In genomic region chr1:166988976-166989515, GRCh38 we compare ENCODE assay signal across 3 cellular contexts.
A peak's percentile ranks its signal among the peaks of the same experiment; 100 is the strongest.
TF ChIP-seq lines count a peak whose summit lies in the region.

MAEL (plus strand) TSS chr1:166989280; CDS start chr1:166989353, 73 bp downstream.

TF ChIP-seq in GM23338, 12 proteins besides CTCF, POLR2A, EP300 and RAD21 (continues in another document):
- TF ChIP-seq EZH2 (IDR thresholded peaks at IDR 0.05; ENCODE audit: low read depth, unreplicated experiment), result no peak
- TF ChIP-seq REST (IDR thresholded peaks at IDR 0.05; ENCODE audit: unreplicated experiment), result no peak
- no peak for TF ChIP-seq ETS1 (IDR thresholded peaks at IDR 0.05)
- no peak for TF ChIP-seq EZH2phosphoT487 (IDR thresholded peaks at IDR 0.05; ENCODE audit: unreplicated experiment)
- TF ChIP-seq ZNF114 (CRISPR knock-in tag; IDR thresholded peaks at IDR 0.05), result no peak
- no peak for TF ChIP-seq STAT1 (IDR thresholded peaks at IDR 0.05; ENCODE audit: unreplicated experiment)
- TF ChIP-seq NANOG (IDR thresholded peaks at IDR 0.05; ENCODE audit: borderline replicate concordance), result no peak

TF ChIP-seq in IMR-90, 13 proteins besides CTCF, POLR2A, EP300 and RAD21:
- TF ChIP-seq SMC3 (IDR thresholded peaks at IDR 0.05; ENCODE audit: low read depth, low read length) (no peak), USF2 (IDR thresholded peaks at IDR 0.05; ENCODE audit: low read depth, low read length) (no peak), CEBPB (IDR thresholded peaks at IDR 0.05; ENCODE audit: low read depth, low read length) (peak; percentile 86)

TF ChIP-seq in K562, 482 proteins besides CTCF, POLR2A, EP300 and RAD21:
- TF ChIP-seq WHSC1 (IDR thresholded peaks at IDR 0.05; ENCODE audit: low read length), result no peak
- TF ChIP-seq TFAP4 (CRISPR knock-in tag; IDR thresholded peaks at IDR 0.05; ENCODE audit: borderline replicate concordance), result peak; percentile 45; the same call in 1 of the 2 replicates
- peak; percentile 29; the same call in 1 of the 2 replicates for TF ChIP-seq RBFOX2 (IDR thresholded peaks at IDR 0.05; ENCODE audit: low read depth, low read length)
- TF ChIP-seq POLR2G (IDR thresholded peaks at IDR 0.05; ENCODE audit: low read depth, low read length), result 0 out of 2 replicates have a peak, but pooled peaks have one; percentile 14
- peak; percentile 27 to 42; a peak in 2 of 4 replicates for TF ChIP-seq NRF1 (conservative IDR thresholded peaks at IDR 0.05 in 1 of 2, IDR thresholded peaks at IDR 0.05 in 1 of 2)
- TF ChIP-seq ZBTB11 (CRISPR knock-in tag; IDR thresholded peaks at IDR 0.05), result no peak
- TF ChIP-seq MGA (IDR thresholded peaks at IDR 0.05), result peak; percentile 55
- TF ChIP-seq SIN3B (IDR thresholded peaks at IDR 0.05; ENCODE audit: low read depth), result no peak
- TF ChIP-seq MBD1 (CRISPR knock-in tag; IDR thresholded peaks at IDR 0.05), result peak; percentile 88
- 0 out of 2 replicates have a peak, but pooled peaks have one; percentile 27 for TF ChIP-seq ZNF583 (CRISPR knock-in tag; IDR thresholded peaks at IDR 0.05)
- peak; percentile 79 for TF ChIP-seq USF1 (CRISPR knock-in tag; IDR thresholded peaks at IDR 0.05)
- peak; percentile 72 for TF ChIP-seq USF2 (CRISPR knock-in tag; IDR thresholded peaks at IDR 0.05)
- TF ChIP-seq RHOXF2B (CRISPR knock-in tag; conservative IDR thresholded peaks at IDR 0.05), result no peak
- no peak for TF ChIP-seq CBX3 (IDR thresholded peaks at IDR 0.05; ENCODE audit: borderline replicate concordance in 1 of 2, low read length in 2 of 2)
- TF ChIP-seq TRIM24 (IDR thresholded peaks at IDR 0.05), result peak; percentile 83 to 85
- TF ChIP-seq CEBPG (CRISPR knock-in tag; IDR thresholded peaks at IDR 0.05), result peak; percentile 92
- peak; percentile 86 to 95 for TF ChIP-seq CEBPG (tag; conservative IDR thresholded peaks at IDR 0.05 in 1 of 2, IDR thresholded peaks at IDR 0.05 in 1 of 2)
- TF ChIP-seq CEBPB (tag; IDR thresholded peaks at IDR 0.05), result peak; percentile 98
- peak; percentile 70 for TF ChIP-seq L3MBTL2 (IDR thresholded peaks at IDR 0.05)
- peak; percentile 52 for TF ChIP-seq NFYB (IDR thresholded peaks at IDR 0.05; ENCODE audit: extremely low read depth, insufficient read length)
- TF ChIP-seq RAD51 (IDR thresholded peaks at IDR 0.05; ENCODE audit: borderline replicate concordance, low read depth), result peak; percentile 65
- TF ChIP-seq LCOR (CRISPR knock-in tag; IDR thresholded peaks at IDR 0.05), result 0 out of 2 replicates have a peak, but pooled peaks have one; percentile 6
- TF ChIP-seq ATF3 (IDR thresholded peaks at IDR 0.05), result peak; percentile 43; the same call in 1 of the 2 replicates
- no peak for TF ChIP-seq ATF3 (CRISPR knock-in tag; conservative IDR thresholded peaks at IDR 0.05)
- peak; percentile 73; the same call in 1 of the 2 replicates for TF ChIP-seq IRF9 (tag; IDR thresholded peaks at IDR 0.05)
- TF ChIP-seq ZBTB33 (CRISPR knock-in tag; IDR thresholded peaks at IDR 0.05), result peak; percentile 68; the same call in 1 of the 2 replicates
